In genomic region chr7:106590209-106590816, GRCh38 we compare ENCODE assay signal across 1 cellular context.
TF ChIP-seq lines count a peak whose summit lies in the region.

No MANE protein-coding gene starts in this region.

TF ChIP-seq in K562, 482 proteins besides CTCF, POLR2A, EP300 and RAD21 (continued from another document and continues in another):
- 0 out of 4 replicates have a peak, but pooled peaks of 1 of the 2 experiments have one; percentile 39 for TF ChIP-seq ZMIZ1 (IDR thresholded peaks at IDR 0.05; ENCODE audit: low read depth in 2 of 2, low read length in 2 of 2)
- no peak for TF ChIP-seq PHB2 (IDR thresholded peaks at IDR 0.05; ENCODE audit: low read depth)
- peak in 1 of 2 experiments; percentile 79; a peak in 2 of 4 replicates for TF ChIP-seq TBL1XR1 (IDR thresholded peaks at IDR 0.05; ENCODE audit: low read length in 2 of 2)
- no peak for TF ChIP-seq PHF8 (IDR thresholded peaks at IDR 0.05; ENCODE audit: borderline replicate concordance, low read length)
- TF ChIP-seq KDM2B (CRISPR knock-in tag; IDR thresholded peaks at IDR 0.05), result no peak
- TF ChIP-seq ZKSCAN3 (CRISPR knock-in tag; IDR thresholded peaks at IDR 0.05), result no peak
- no peak for TF ChIP-seq STAT5B (CRISPR knock-in tag; IDR thresholded peaks at IDR 0.05)
- TF ChIP-seq ZNF133 (CRISPR knock-in tag; IDR thresholded peaks at IDR 0.05), result no peak
- TF ChIP-seq, protein P1, sequence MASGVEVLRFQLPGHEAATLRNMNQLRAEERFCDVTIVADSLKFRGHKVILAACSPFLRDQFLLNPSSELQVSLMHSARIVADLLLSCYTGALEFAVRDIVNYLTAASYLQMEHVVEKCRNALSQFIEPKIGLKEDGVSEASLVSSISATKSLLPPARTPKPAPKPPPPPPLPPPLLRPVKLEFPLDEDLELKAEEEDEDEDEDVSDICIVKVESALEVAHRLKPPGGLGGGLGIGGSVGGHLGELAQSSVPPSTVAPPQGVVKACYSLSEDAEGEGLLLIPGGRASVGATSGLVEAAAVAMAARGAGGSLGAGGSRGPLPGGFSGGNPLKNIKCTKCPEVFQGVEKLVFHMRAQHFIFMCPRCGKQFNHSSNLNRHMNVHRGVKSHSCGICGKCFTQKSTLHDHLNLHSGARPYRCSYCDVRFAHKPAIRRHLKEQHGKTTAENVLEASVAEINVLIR (CRISPR knock-in tag; IDR thresholded peaks at IDR 0.05), result no peak
- TF ChIP-seq CXXC5 (CRISPR knock-in tag; IDR thresholded peaks at IDR 0.05), result no peak; the same call in 1 of the 2 replicates
- TF ChIP-seq FOXJ3 (CRISPR knock-in tag; IDR thresholded peaks at IDR 0.05), result no peak
- TF ChIP-seq CC2D1A (IDR thresholded peaks at IDR 0.05), result no peak
- no peak for TF ChIP-seq ELF2 (CRISPR knock-in tag; IDR thresholded peaks at IDR 0.05)
- no peak for TF ChIP-seq E2F5 (CRISPR knock-in tag; IDR thresholded peaks at IDR 0.05)
- TF ChIP-seq PRMT5 (CRISPR knock-in tag; IDR thresholded peaks at IDR 0.05), result no peak
- no peak for TF ChIP-seq DIDO1 (tag; IDR thresholded peaks at IDR 0.05; ENCODE audit: low read depth)
- TF ChIP-seq CREB3L1 (IDR thresholded peaks at IDR 0.05; ENCODE audit: borderline replicate concordance, low read depth), result no peak
- no peak for TF ChIP-seq ZNF197 (CRISPR knock-in tag; IDR thresholded peaks at IDR 0.05; ENCODE audit: low read depth)
- TF ChIP-seq ZNF551 (CRISPR knock-in tag; IDR thresholded peaks at IDR 0.05), result no peak
- no peak for TF ChIP-seq ELF4 (CRISPR knock-in tag; IDR thresholded peaks at IDR 0.05)
- no peak for TF ChIP-seq ZNF143 (CRISPR knock-in tag; IDR thresholded peaks at IDR 0.05)
- TF ChIP-seq ZNF407 (IDR thresholded peaks at IDR 0.05; ENCODE audit: low read depth), result no peak
- TF ChIP-seq ZNF830 (CRISPR knock-in tag; IDR thresholded peaks at IDR 0.05), result no peak
- TF ChIP-seq NBN (IDR thresholded peaks at IDR 0.05; ENCODE audit: low read depth), result 0 out of 2 replicates have a peak, but pooled peaks have one; percentile 25
- no peak for TF ChIP-seq NFE2 (IDR thresholded peaks at IDR 0.05; ENCODE audit: low read depth)
- TF ChIP-seq YY1 (IDR thresholded peaks at IDR 0.05; ENCODE audit: borderline replicate concordance in 1 of 3, control insufficient read depth in 1 of 3, extremely low read depth in 1 of 3, insufficient read depth in 3 of 3, insufficient read length in 1 of 3, insufficient replicate concordance in 2 of 3, low read depth in 1 of 3, low read length in 2 of 3), result no peak
- TF ChIP-seq KAT8 (IDR thresholded peaks at IDR 0.05; ENCODE audit: low read depth), result no peak
- TF ChIP-seq ASH1L (IDR thresholded peaks at IDR 0.05; ENCODE audit: borderline replicate concordance, low read depth, partially characterized antibody), result no peak
- TF ChIP-seq RBM15 (IDR thresholded peaks at IDR 0.05; ENCODE audit: insufficient read depth, low read length), result no peak
- no peak for TF ChIP-seq FIP1L1 (IDR thresholded peaks at IDR 0.05; ENCODE audit: low read depth, low read length, poor library complexity, severe bottlenecking)
- TF ChIP-seq, protein P2, sequence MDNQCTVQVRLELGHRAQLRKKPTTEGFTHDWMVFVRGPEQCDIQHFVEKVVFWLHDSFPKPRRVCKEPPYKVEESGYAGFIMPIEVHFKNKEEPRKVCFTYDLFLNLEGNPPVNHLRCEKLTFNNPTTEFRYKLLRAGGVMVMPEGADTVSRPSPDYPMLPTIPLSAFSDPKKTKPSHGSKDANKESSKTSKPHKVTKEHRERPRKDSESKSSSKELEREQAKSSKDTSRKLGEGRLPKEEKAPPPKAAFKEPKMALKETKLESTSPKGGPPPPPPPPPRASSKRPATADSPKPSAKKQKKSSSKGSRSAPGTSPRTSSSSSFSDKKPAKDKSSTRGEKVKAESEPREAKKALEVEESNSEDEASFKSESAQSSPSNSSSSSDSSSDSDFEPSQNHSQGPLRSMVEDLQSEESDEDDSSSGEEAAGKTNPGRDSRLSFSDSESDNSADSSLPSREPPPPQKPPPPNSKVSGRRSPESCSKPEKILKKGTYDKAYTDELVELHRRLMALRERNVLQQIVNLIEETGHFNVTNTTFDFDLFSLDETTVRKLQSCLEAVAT (IDR thresholded peaks at IDR 0.05), result 0 out of 4 replicates have a peak, but pooled peaks of 1 of the 2 experiments have one; percentile 34
- TF ChIP-seq RBBP5 (IDR thresholded peaks at IDR 0.05; ENCODE audit: borderline replicate concordance, insufficient read depth, low read length, poor library complexity, severe bottlenecking), result no peak
- TF ChIP-seq MBD2 (IDR thresholded peaks at IDR 0.05; ENCODE audit: borderline replicate concordance, low read depth), result no peak
- TF ChIP-seq SMARCB1 (IDR thresholded peaks at IDR 0.05; ENCODE audit: insufficient read length, low read depth), result no peak
- TF ChIP-seq RFX7 (CRISPR knock-in tag; IDR thresholded peaks at IDR 0.05), result no peak
- no peak for TF ChIP-seq NCOA6 (IDR thresholded peaks at IDR 0.05)
- no peak for TF ChIP-seq ETV5 (CRISPR knock-in tag; IDR thresholded peaks at IDR 0.05; ENCODE audit: low read depth)
- TF ChIP-seq, protein P3, sequence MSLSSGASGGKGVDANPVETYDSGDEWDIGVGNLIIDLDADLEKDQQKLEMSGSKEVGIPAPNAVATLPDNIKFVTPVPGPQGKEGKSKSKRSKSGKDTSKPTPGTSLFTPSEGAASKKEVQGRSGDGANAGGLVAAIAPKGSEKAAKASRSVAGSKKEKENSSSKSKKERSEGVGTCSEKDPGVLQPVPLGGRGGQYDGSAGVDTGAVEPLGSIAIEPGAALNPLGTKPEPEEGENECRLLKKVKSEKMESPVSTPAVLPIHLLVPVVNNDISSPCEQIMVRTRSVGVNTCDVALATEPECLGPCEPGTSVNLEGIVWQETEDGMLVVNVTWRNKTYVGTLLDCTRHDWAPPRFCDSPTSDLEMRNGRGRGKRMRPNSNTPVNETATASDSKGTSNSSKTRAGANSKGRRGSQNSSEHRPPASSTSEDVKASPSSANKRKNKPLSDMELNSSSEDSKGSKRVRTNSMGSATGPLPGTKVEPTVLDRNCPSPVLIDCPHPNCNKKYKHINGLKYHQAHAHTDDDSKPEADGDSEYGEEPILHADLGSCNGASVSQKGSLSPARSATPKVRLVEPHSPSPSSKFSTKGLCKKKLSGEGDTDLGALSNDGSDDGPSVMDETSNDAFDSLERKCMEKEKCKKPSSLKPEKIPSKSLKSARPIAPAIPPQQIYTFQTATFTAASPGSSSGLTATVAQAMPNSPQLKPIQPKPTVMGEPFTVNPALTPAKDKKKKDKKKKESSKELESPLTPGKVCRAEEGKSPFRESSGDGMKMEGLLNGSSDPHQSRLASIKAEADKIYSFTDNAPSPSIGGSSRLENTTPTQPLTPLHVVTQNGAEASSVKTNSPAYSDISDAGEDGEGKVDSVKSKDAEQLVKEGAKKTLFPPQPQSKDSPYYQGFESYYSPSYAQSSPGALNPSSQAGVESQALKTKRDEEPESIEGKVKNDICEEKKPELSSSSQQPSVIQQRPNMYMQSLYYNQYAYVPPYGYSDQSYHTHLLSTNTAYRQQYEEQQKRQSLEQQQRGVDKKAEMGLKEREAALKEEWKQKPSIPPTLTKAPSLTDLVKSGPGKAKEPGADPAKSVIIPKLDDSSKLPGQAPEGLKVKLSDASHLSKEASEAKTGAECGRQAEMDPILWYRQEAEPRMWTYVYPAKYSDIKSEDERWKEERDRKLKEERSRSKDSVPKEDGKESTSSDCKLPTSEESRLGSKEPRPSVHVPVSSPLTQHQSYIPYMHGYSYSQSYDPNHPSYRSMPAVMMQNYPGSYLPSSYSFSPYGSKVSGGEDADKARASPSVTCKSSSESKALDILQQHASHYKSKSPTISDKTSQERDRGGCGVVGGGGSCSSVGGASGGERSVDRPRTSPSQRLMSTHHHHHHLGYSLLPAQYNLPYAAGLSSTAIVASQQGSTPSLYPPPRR (CRISPR knock-in tag; IDR thresholded peaks at IDR 0.05; ENCODE audit: borderline replicate concordance), result no peak
- no peak for TF ChIP-seq RBM22 (IDR thresholded peaks at IDR 0.05; ENCODE audit: low read depth, low read length, poor library complexity, severe bottlenecking)
